Comparison of ENCODE assay signal across 14 cellular contexts in genomic region chr21:26909972-26910371, GRCh38. TPM values are rescaled to one million over a fixed set of nuclear protein-coding genes. Genes with fewer than 3 reads are reported as not detected.
DNase-seq lines count a peak whose midpoint lies in the region; ATAC-seq, FAIRE-seq and TF ChIP-seq lines count a peak whose summit lies in the region.
"Had no signal": no experiment of that assay in that cellular context is flagged by ENCODE, and none has a peak within 500 bp of the region (broad histone marks: within the 10 kb centered on the region; RNA-seq: fewer than 3 reads in every experiment).

No MANE protein-coding gene starts in this region.

- no peaks in the 10 kb centered on the region for H3K9me3 ChIP-seq in GM23248 (ENCODE audit: low read depth)
- no peaks in the 10 kb centered on the region for H3K9me3 ChIP-seq in pancreas

- H3K27ac ChIP-seq in GM23248 (no peak overlapping the region), pancreas (no peak overlapping the region)

- peak; percentile 60 for TF ChIP-seq CTCF in epithelial cell of proximal tubule (conservative IDR thresholded peaks at IDR 0.05; ENCODE audit: low read depth, low read length)
- TF ChIP-seq CTCF in osteocyte (IDR thresholded peaks at IDR 0.05) = peak; percentile 52
- TF ChIP-seq CTCF in pancreas (IDR thresholded peaks at IDR 0.05) = no peak

- ATAC-seq in pancreas (no peak), GM18870 (IDR thresholded peaks at IDR 0.05; ENCODE audit: unreplicated experiment) (no peak), HG02884 (IDR thresholded peaks at IDR 0.05; ENCODE audit: unreplicated experiment) (no peak)

- no peak overlapping the region for H3K9ac ChIP-seq in GM23248

- no peak overlapping the region for H2AFZ ChIP-seq in GM23248

- peak; percentile 4 for DNase-seq in GM23248
- DNase-seq in LHCN-M2 (ENCODE audit: low read depth) = peak; percentile 57
- peak; percentile 22 for DNase-seq in epithelial cell of proximal tubule (ENCODE audit: low read depth)
- DNase-seq in osteocyte (ENCODE audit: extremely low spot score, unreplicated experiment) = no peak
- DNase-seq in pancreas = no peak
- DNase-seq: activated CD4-positive, alpha-beta T cell treated with anti-CD3 and anti-CD28 coated beads, Interleukin-2, amount 50 U/mL, for 48 hours; activated gamma-delta T cell treated with Interleukin-2 at 50 U/mL for 16 hours; DMS153; NCI-H774; T-helper 1 cell had no signal

- 95 to 100% methylated on average over 3 of the region's 3 CpGs for WGBS in GM23248 (ENCODE audit: low coverage in 1 of 2, low lambda C conversion rate in 2 of 2, missing lambda C conversion rate in 2 of 2), 2 experiments
- WGBS in pancreas, 2 donors = 75 to 77% methylated on average over 3 of the region's 3 CpGs

- in situ Hi-C loops in GM23248 (cut with MboI) = no loop called here

- H3K36me3 ChIP-seq in GM23248 (ENCODE audit: low read depth) (no peaks in the 10 kb centered on the region), pancreas (no peaks in the 10 kb centered on the region)

- no peaks in the 10 kb centered on the region for H3K36me3 Mint-ChIP-seq in osteocyte (ENCODE audit: unreplicated experiment)
- H3K36me3 Mint-ChIP-seq: memory B cell had no signal

- intact Hi-C loops in pancreas (cut with DNase I) = loop anchor here in 1 of 3 donors (10.0 kb wide), 1 partner anchor 665 kb away; no protein-coding TSS in a partner anchor

- FAIRE-seq in pancreas (lab: Jason Lieb, UNC) = no peak

- no peaks in the 10 kb centered on the region for H3K9me2 ChIP-seq in GM23248 (ENCODE audit: insufficient read depth)

- H3K4me1 ChIP-seq in GM23248 (ENCODE audit: insufficient read depth) (no peaks in the 10 kb centered on the region), pancreas (no peaks in the 10 kb centered on the region)

- H4K20me1 ChIP-seq in GM23248 (ENCODE audit: insufficient read depth) = no peaks in the 10 kb centered on the region

- no peaks in the 10 kb centered on the region for H3K79me2 ChIP-seq in GM23248 (ENCODE audit: insufficient read depth)

- no peak overlapping the region for H3K4me3 Mint-ChIP-seq in osteocyte (ENCODE audit: unreplicated experiment)
- H3K4me3 Mint-ChIP-seq: memory B cell had no signal

- H3K4me1 Mint-ChIP-seq in osteocyte (ENCODE audit: unreplicated experiment) = peaks cover 28% of the 10 kb centered on the region
- H3K4me1 Mint-ChIP-seq: memory B cell had no signal

- no peaks in the 10 kb centered on the region for H3F3A ChIP-seq in GM23248 (ENCODE audit: insufficient read depth)

- H3K27me3 ChIP-seq in GM23248 (replicated peaks; ENCODE audit: insufficient read depth) (no peaks in the 10 kb centered on the region), pancreas (no peaks in the 10 kb centered on the region)

- no peak overlapping the region for H3K27ac Mint-ChIP-seq in osteocyte (ENCODE audit: unreplicated experiment)
- H3K27ac Mint-ChIP-seq: memory B cell had no signal

- no peaks in the 10 kb centered on the region for H3K27me3 Mint-ChIP-seq in osteocyte (ENCODE audit: unreplicated experiment)
- H3K27me3 Mint-ChIP-seq: memory B cell had no signal

- H3K4me3 ChIP-seq in GM23248 (no peak overlapping the region), epithelial cell of proximal tubule (ENCODE audit: low read depth, low read length) (no peak overlapping the region), pancreas (no peak overlapping the region)

- H3K4me2 ChIP-seq in GM23248 (ENCODE audit: unreplicated experiment) = no peak overlapping the region

- no peaks in the 10 kb centered on the region for H3K9me3 Mint-ChIP-seq in osteocyte (ENCODE audit: unreplicated experiment)

RNA-seq across cellular contexts. Expression of gene ADAMTS5, which starts 56.9 kb away (rescaled TPM):
- total RNA-seq in GM23248 (2014; rRNA removed; shearing (Covaris generic)) = 9.6 and 11.8 TPM in 2 replicates
- polyA plus RNA-seq in GM23248 (2016; fragmentation: Nextera tagmentation; extraction: Ambion mirVana) (6.5 TPM in 2 replicates), pancreas (under 1 TPM; 0.46 to 0.54 TPM)
- total RNA-seq in LHCN-M2 (2014; rRNA removed) (10.1 and 11.7 TPM in 2 replicates), epithelial cell of proximal tubule (2.4 and 3.4 TPM in 2 replicates), osteocyte (62.8 and 65.0 TPM in 2 replicates), pancreas (1 to 10 TPM in 1 of 6 donors, under 1 TPM in 5; 0.14 to 3.4 (median 0.61) TPM)
- polyA plus RNA-seq in LHCN-M2 (2012) = 12.3 TPM
- total RNA-seq: pulmonary artery endothelial cell had no signal

Comparison
In these comparisons a context has a peak if more than half of its experiments do, and no peak if none do; other contexts are left out.
1. DNase-seq: peak in GM23248 (single experiment), LHCN-M2 (single experiment) and epithelial cell of proximal tubule (single experiment); none in osteocyte (single experiment) and pancreas (0 of 6).
2. CTCF ChIP-seq: peak in epithelial cell of proximal tubule (single experiment) and osteocyte (single experiment); none in pancreas (0 of 4).